ENCODE assay signal across 11 cellular contexts in the genomic region with DNA sequence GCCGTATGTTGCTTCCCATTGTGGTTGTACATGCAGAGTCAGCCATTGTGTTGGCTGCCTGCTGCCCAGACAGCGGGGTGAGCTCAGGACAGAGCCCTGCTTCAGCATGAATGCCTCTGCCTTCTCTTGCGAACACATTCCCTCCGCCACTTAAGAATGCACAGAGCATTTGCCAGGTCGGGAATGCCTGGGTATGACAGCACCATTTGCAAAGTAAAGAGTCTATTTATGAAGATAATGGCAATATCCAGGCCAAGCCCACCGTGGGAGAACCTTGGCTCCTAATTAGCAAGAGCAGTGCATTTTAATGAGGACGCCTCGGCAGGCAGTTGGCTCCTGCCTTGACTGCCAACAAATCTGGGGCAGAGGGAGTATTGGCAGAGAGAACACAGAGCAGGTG.
DNase-seq lines count a peak whose midpoint lies in the region; ATAC-seq and TF ChIP-seq lines count a peak whose summit lies in the region.
"Had no signal": no experiment of that assay in that cellular context is flagged by ENCODE, and none has a peak within 500 bp of the region (broad histone marks: within the 10 kb centered on the region; RNA-seq: fewer than 3 reads in every experiment).

No MANE protein-coding gene starts in this region.

- ATAC-seq in HG02623 (IDR thresholded peaks at IDR 0.05; ENCODE audit: unreplicated experiment): no peak
- ATAC-seq in activated CD8-positive, alpha-beta T cell treated with anti-CD3 and anti-CD28 coated beads, Interleukin-2, amount 10 ng/mL, durations not matched to agents 7 days and 5 days: no peak
- ATAC-seq: HCT116 had no signal

- H2AFZ ChIP-seq in GM23248: no peak overlapping the region
- peak overlapping the region; percentile 75 for H2AFZ ChIP-seq in parathyroid adenoma

- WGBS in GM23248 (ENCODE audit: low coverage in 1 of 2, low lambda C conversion rate in 2 of 2, missing lambda C conversion rate in 2 of 2), 2 experiments: 5 to 8% methylated on average over 8 of the region's 8 CpGs

- H3K27me3 Mint-ChIP-seq in activated CD8-positive, alpha-beta T cell treated with anti-CD3 and anti-CD28 coated beads, Interleukin-2, amount 10 ng/mL, durations not matched to agents 7 days and 5 days (ENCODE audit: low read depth): no peaks in the 10 kb centered on the region
- H3K27me3 Mint-ChIP-seq: CD4-positive, alpha-beta T cell had no signal

- no peaks in the 10 kb centered on the region for H4K20me1 ChIP-seq in GM23248 (ENCODE audit: insufficient read depth)

- H3K9me3 Mint-ChIP-seq in activated CD8-positive, alpha-beta T cell treated with anti-CD3 and anti-CD28 coated beads, Interleukin-2, amount 10 ng/mL, durations not matched to agents 7 days and 5 days (ENCODE audit: insufficient read depth): no peaks in the 10 kb centered on the region
- H3K9me3 Mint-ChIP-seq: CD4-positive, alpha-beta T cell had no signal

- H3K4me2 ChIP-seq in GM23248 (ENCODE audit: unreplicated experiment) (no peak overlapping the region), parathyroid adenoma (ENCODE audit: low read length) (no peak overlapping the region)

- no peak overlapping the region for H3K27ac ChIP-seq in GM23248
- peak overlapping the region; percentile 69 for H3K27ac ChIP-seq in parathyroid adenoma

- CTCF ChIA-PET in activated CD8-positive, alpha-beta T cell treated with anti-CD3 and anti-CD28 coated beads, Interleukin-2, amount 10 ng/mL, durations not matched to agents 7 days and 5 days (lab: Charles Lee): interaction anchor here (1.3 kb wide), 1 partner anchor 31 kb away, joined by 4 read pairs; no protein-coding TSS in a partner anchor

- no peaks in the 10 kb centered on the region for H3K36me3 Mint-ChIP-seq in activated CD8-positive, alpha-beta T cell treated with anti-CD3 and anti-CD28 coated beads, Interleukin-2, amount 10 ng/mL, durations not matched to agents 7 days and 5 days (ENCODE audit: low read depth)

- H3K4me1 ChIP-seq in GM23248 (ENCODE audit: insufficient read depth) (no peaks in the 10 kb centered on the region), parathyroid adenoma (peaks cover 10% of the 10 kb centered on the region)

- in situ Hi-C loops in GM23248 (cut with MboI): no loop called here

- H3K9ac ChIP-seq in GM23248 (no peak overlapping the region), parathyroid adenoma (no peak overlapping the region)

- POLR2A ChIA-PET in activated CD8-positive, alpha-beta T cell treated with anti-CD3 and anti-CD28 coated beads, Interleukin-2, amount 10 ng/mL, durations not matched to agents 7 days and 5 days (lab: Charles Lee): no interaction called here

- DNase-seq in GM23248: peak; percentile 40
- peak; percentile 95 for DNase-seq in NCI-H446 (lab: John Stamatoyannopoulos, UW)
- peak; percentile 81 for DNase-seq in cardiac septum (ENCODE audit: low spot score)
- no peak for DNase-seq in NCI-H748 treated with DMSO at 0.1 percent for 48 hours (lab: John Stamatoyannopoulos, UW)
- DNase-seq in activated CD8-positive, alpha-beta T cell treated with anti-CD3 and anti-CD28 coated beads, Interleukin-2, amount 10 ng/mL, durations not matched to agents 7 days and 5 days: no peak
- DNase-seq in activated effector memory CD4-positive, alpha-beta T cell treated with Interleukin-2 at 50 U/mL for 16 hours: no peak
- DNase-seq: CD4-positive, alpha-beta T cell; NCI-H1048 had no signal

- intact Hi-C loops in cardiac septum (cut with DNase I): loop anchor here (5.0 to 10.0 kb wide), 2 partner anchors 38 to 75 kb away; no protein-coding TSS in a partner anchor

- no peak overlapping the region for H3K4me3 ChIP-seq in GM23248
- no peak overlapping the region for H3K4me3 ChIP-seq in parathyroid adenoma (ENCODE audit: low read depth, low read length)

- TF ChIP-seq CTCF in parathyroid adenoma (IDR thresholded peaks at IDR 0.05): no peak

- H3K9me3 ChIP-seq in GM23248 (ENCODE audit: low read depth) (no peaks in the 10 kb centered on the region), parathyroid adenoma (ENCODE audit: control insufficient read depth, low read length) (no peaks in the 10 kb centered on the region)

- H3K27ac Mint-ChIP-seq in activated CD8-positive, alpha-beta T cell treated with anti-CD3 and anti-CD28 coated beads, Interleukin-2, amount 10 ng/mL, durations not matched to agents 7 days and 5 days: no peak overlapping the region
- H3K27ac Mint-ChIP-seq: CD4-positive, alpha-beta T cell had no signal

- H3K4me1 Mint-ChIP-seq in activated CD8-positive, alpha-beta T cell treated with anti-CD3 and anti-CD28 coated beads, Interleukin-2, amount 10 ng/mL, durations not matched to agents 7 days and 5 days (ENCODE audit: low read depth): peaks cover 18% of the 10 kb centered on the region

- H3K36me3 ChIP-seq in GM23248 (ENCODE audit: low read depth): no peaks in the 10 kb centered on the region
- no peaks in the 10 kb centered on the region for H3K36me3 ChIP-seq in parathyroid adenoma (ENCODE audit: control insufficient read depth, insufficient read depth, low read length)

- no peak overlapping the region for H3K4me3 Mint-ChIP-seq in activated CD8-positive, alpha-beta T cell treated with anti-CD3 and anti-CD28 coated beads, Interleukin-2, amount 10 ng/mL, durations not matched to agents 7 days and 5 days
- H3K4me3 Mint-ChIP-seq: CD4-positive, alpha-beta T cell had no signal

- no peaks in the 10 kb centered on the region for H3K9me2 ChIP-seq in GM23248 (ENCODE audit: insufficient read depth)

- no peaks in the 10 kb centered on the region for H3F3A ChIP-seq in GM23248 (ENCODE audit: insufficient read depth)

- H3K27me3 ChIP-seq in GM23248 (replicated peaks; ENCODE audit: insufficient read depth) (peaks cover 36% of the 10 kb centered on the region), parathyroid adenoma (ENCODE audit: control insufficient read depth, insufficient read depth, low read length) (no peaks in the 10 kb centered on the region)

- H3K79me2 ChIP-seq in GM23248 (ENCODE audit: insufficient read depth) (no peaks in the 10 kb centered on the region), parathyroid adenoma (no peaks in the 10 kb centered on the region)

Comparison
In these comparisons a context has a peak if more than half of its experiments do, and no peak if none do; other contexts are left out.
1. DNase-seq: peak in GM23248 (single experiment), NCI-H446 (2 of 2) and cardiac septum (single experiment); none in NCI-H748 treated with DMSO at 0.1 percent for 48 hours (single experiment), activated CD8-positive, alpha-beta T cell treated with anti-CD3 and anti-CD28 coated beads, Interleukin-2, amount 10 ng/mL, durations not matched to agents 7 days and 5 days (single experiment) and activated effector memory CD4-positive, alpha-beta T cell treated with Interleukin-2 at 50 U/mL for 16 hours (single experiment).